Comparison of ENCODE assay signal across 9 cellular contexts in the genomic region with DNA sequence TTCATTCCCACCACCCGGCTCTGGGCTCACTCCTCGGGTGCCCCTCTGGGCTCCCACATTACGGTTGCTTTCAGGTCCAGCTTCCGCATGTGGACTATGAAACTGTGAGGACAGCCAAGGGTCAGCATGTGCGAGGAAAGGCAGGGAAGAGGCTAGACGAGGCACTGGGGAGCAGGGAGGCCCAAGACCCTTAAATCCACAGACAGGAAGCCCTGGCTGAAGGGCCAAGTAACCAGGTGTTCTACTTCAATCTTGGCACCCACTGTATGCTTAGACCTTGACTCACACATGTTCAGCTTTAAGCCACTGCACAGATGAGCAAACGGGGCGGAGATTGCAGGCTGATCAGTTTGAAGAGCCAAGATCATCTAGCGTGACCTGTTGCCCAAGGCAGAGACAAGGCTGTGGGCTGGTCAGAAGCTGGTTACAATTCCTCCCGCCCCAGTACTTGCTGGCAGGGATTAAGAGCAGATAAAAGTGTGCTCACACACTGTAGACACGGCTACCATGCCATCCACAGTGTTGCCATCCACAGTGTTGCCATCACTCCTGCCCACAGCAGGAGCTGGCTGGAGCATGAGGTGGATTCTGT. TPM values are rescaled to one million over a fixed set of nuclear protein-coding genes. Genes with fewer than 3 reads are reported as not detected.
A peak's percentile ranks its signal among the peaks of the same experiment; 100 is the strongest.
DNase-seq lines count a peak whose midpoint lies in the region; ATAC-seq and TF ChIP-seq lines count a peak whose summit lies in the region.
"Had no signal": no experiment of that assay in that cellular context is flagged by ENCODE, and none has a peak within 500 bp of the region (broad histone marks: within the 10 kb centered on the region; RNA-seq: fewer than 3 reads in every experiment).

A gene (plus strand): TSS at position 393 of the 592 bp plus-strand sequence. CDS start 184 bp downstream, at position 577.

- no peaks in the 10 kb centered on the region for H3K9me3 Mint-ChIP-seq in CD8-positive, alpha-beta T cell

- no peak for TF ChIP-seq CTCF in RWPE1 (conservative IDR thresholded peaks at IDR 0.05; ENCODE audit: low read depth)
- TF ChIP-seq CTCF in CD8-positive, alpha-beta T cell (IDR thresholded peaks at IDR 0.05), result no peak
- TF ChIP-seq CTCF in MM.1S (IDR thresholded peaks at IDR 0.05; ENCODE audit: low read length), result no peak

- no peaks in the 10 kb centered on the region for H4K20me1 ChIP-seq in MM.1S (ENCODE audit: insufficient read depth, low read length)

- no peaks in the 10 kb centered on the region for H3K9me2 ChIP-seq in MM.1S (replicated peaks; ENCODE audit: insufficient read depth, low read length)

- H2AFZ ChIP-seq in MM.1S (ENCODE audit: low read length), result no peak within 1 kb of the TSS

- H3K36me3 Mint-ChIP-seq in CD8-positive, alpha-beta T cell, result no peaks in the 10 kb centered on the region

- no peak for ATAC-seq in CD8-positive, alpha-beta T cell
- no peak for ATAC-seq in HG03135 (IDR thresholded peaks at IDR 0.05; ENCODE audit: unreplicated experiment)

- no peaks in the 10 kb centered on the region for H3K27me3 Mint-ChIP-seq in CD8-positive, alpha-beta T cell (ENCODE audit: low read depth)

- no peak within 1 kb of the TSS for H3K27ac Mint-ChIP-seq in CD8-positive, alpha-beta T cell

- H3K4me1 ChIP-seq in CD8-positive, alpha-beta T cell (ENCODE audit: insufficient read depth, low read length), result peaks cover 15% of the 10 kb centered on the region
- no peaks in the 10 kb centered on the region for H3K4me1 ChIP-seq in MM.1S (ENCODE audit: low read length)

- no peaks in the 10 kb centered on the region for H3K27me3 ChIP-seq in CD8-positive, alpha-beta T cell (ENCODE audit: insufficient read depth, low read length)
- no peaks in the 10 kb centered on the region for H3K27me3 ChIP-seq in MM.1S (replicated peaks; ENCODE audit: insufficient read depth, low read length)

- POLR2A ChIA-PET in RWPE1 (lab: Yijun Ruan, JAX; ENCODE audit: low non-redundant PET), result no interaction called here
- POLR2A ChIA-PET in CD8-positive, alpha-beta T cell (lab: Charles Lee), result no interaction called here

- no peaks in the 10 kb centered on the region for H3K36me3 ChIP-seq in CD8-positive, alpha-beta T cell (ENCODE audit: insufficient read depth, low read length)
- H3K36me3 ChIP-seq in MM.1S (replicated peaks; ENCODE audit: insufficient read depth, low read length), result no peaks in the 10 kb centered on the region

- H3K9ac ChIP-seq in MM.1S (ENCODE audit: low read length), result no peak within 1 kb of the TSS

- H3K4me3 Mint-ChIP-seq in CD8-positive, alpha-beta T cell, result no peak within 1 kb of the TSS

- H3K4me1 Mint-ChIP-seq in CD8-positive, alpha-beta T cell (ENCODE audit: low read depth), result peaks cover 9% of the 10 kb centered on the region

- no peaks in the 10 kb centered on the region for H3F3A ChIP-seq in MM.1S (ENCODE audit: insufficient read depth, low read length)

- no peak within 1 kb of the TSS for H3K4me3 ChIP-seq in CD8-positive, alpha-beta T cell (ENCODE audit: low read depth, low read length)
- no peak within 1 kb of the TSS for H3K4me3 ChIP-seq in MM.1S (ENCODE audit: low read length)

- H3K4me2 ChIP-seq in MM.1S (ENCODE audit: low read depth, low read length), result no peak within 1 kb of the TSS

- H3K9me3 ChIP-seq in CD8-positive, alpha-beta T cell (ENCODE audit: low read length), result no peaks in the 10 kb centered on the region
- H3K9me3 ChIP-seq in MM.1S (replicated peaks; ENCODE audit: insufficient read depth, low read length), result no peaks in the 10 kb centered on the region

- H3K27ac ChIP-seq in RWPE1 (peak within 1 kb of the TSS; percentile 63), MM.1S (ENCODE audit: low read length) (no peak within 1 kb of the TSS)
- H3K27ac ChIP-seq in CD8-positive, alpha-beta T cell (ENCODE audit: low read depth, low read length), result no peak within 1 kb of the TSS

- H3K79me2 ChIP-seq in MM.1S (ENCODE audit: low read length), result no peaks in the 10 kb centered on the region

- DNase-seq in EL, result peak; percentile 21
- peak; percentile 31 for DNase-seq in RWPE1 (ENCODE audit: low spot score)
- DNase-seq in fibroblast of gingiva (ENCODE audit: low read depth), result peak; percentile 74
- peak; percentile 41 for DNase-seq in non-pigmented ciliary epithelial cell (ENCODE audit: low read depth)
- no peak for DNase-seq in CD8-positive, alpha-beta T cell
- no peak for DNase-seq in MM.1S
- no peak for DNase-seq in NCI-H1092 treated with DMSO at 0.1 percent for 48 hours (lab: John Stamatoyannopoulos, UW)
- DNase-seq: stimulated activated naive CD4-positive, alpha-beta T cell treated with Interleukin-2 at 50 U/mL for 16 hours had no signal

- intact Hi-C loops in CD8-positive, alpha-beta T cell (cut with DNase I, micrococcal nuclease), result no loop called here

- CTCF ChIA-PET in RWPE1 (lab: Yijun Ruan, JAX), result no interaction called here
- CTCF ChIA-PET in CD8-positive, alpha-beta T cell (lab: Charles Lee), result interaction anchor here (0.6 kb wide), 1 partner anchor 11 kb away, joined by 3 read pairs; no protein-coding TSS in a partner anchor

RNA-seq across cellular contexts. Expression of the gene that starts here (rescaled TPM):
- 1 to 10 TPM; 5.6 TPM for total RNA-seq in CD8-positive, alpha-beta T cell

Comparison
In these comparisons a context has a peak if more than half of its experiments do, and no peak if none do; other contexts are left out.
1. DNase-seq: peak in EL (single experiment), RWPE1 (single experiment), fibroblast of gingiva (single experiment) and non-pigmented ciliary epithelial cell (single experiment); none in CD8-positive, alpha-beta T cell (0 of 7), MM.1S (single experiment) and NCI-H1092 treated with DMSO at 0.1 percent for 48 hours (single experiment).